9 cellular contexts compared by ENCODE assay signal in genomic region chr10:6114758-6115410, GRCh38. TPM values are rescaled to one million over a fixed set of nuclear protein-coding genes. Genes with fewer than 3 reads are reported as not detected.
DNase-seq lines count a peak whose midpoint lies in the region; ATAC-seq lines count a peak whose summit lies in the region.
"Had no signal": no experiment of that assay in that cellular context is flagged by ENCODE, and none has a peak within 500 bp of the region (broad histone marks: within the 10 kb centered on the region; RNA-seq: fewer than 3 reads in every experiment).

No MANE protein-coding gene starts in this region.

- no peaks in the 10 kb centered on the region for H3K9me3 ChIP-seq in SJSA1 (replicated peaks)

- H3K36me3 ChIP-seq in SJSA1, result peaks cover 65% of the 10 kb centered on the region

- peaks cover 14% of the 10 kb centered on the region for H3K4me1 ChIP-seq in SJSA1 (replicated peaks)

- H3K27ac ChIP-seq in SJSA1, result peak overlapping the region; percentile 22
- H3K27ac ChIP-seq in epithelial cell of prostate, result peak overlapping the region; percentile 0

- DNase-seq in GM04503 (ENCODE audit: low read depth) (peak; percentile 71), SJSA1 (ENCODE audit: low read depth in 1 of 2, low spot score in 2 of 2) (peak in 1 of 2 experiments; percentile 61), epithelial cell of prostate (ENCODE audit: low read depth, low spot score) (no peak), putamen (ENCODE audit: low spot score) (peak; percentile 79), activated gamma-delta T cell (lab: John Stamatoyannopoulos, UW) (no peak)
- DNase-seq in activated CD4-positive, alpha-beta T cell treated with anti-CD3 and anti-CD28 coated beads for 1 hour, result no peak

- H3K4me3 ChIP-seq in SJSA1, result no peak overlapping the region

- ATAC-seq in HG03521 (IDR thresholded peaks at IDR 0.05; ENCODE audit: unreplicated experiment) (no peak), GM21723 (IDR thresholded peaks at IDR 0.05; ENCODE audit: unreplicated experiment) (no peak)

- no peaks in the 10 kb centered on the region for H3K27me3 ChIP-seq in SJSA1 (replicated peaks)

RNA-seq across cellular contexts. Expression of gene RBM17, which starts 26.1 kb away (rescaled TPM):
- 39.7 and 54.1 TPM in 2 replicates for total RNA-seq in SJSA1 (2014; rRNA removed; shearing (Covaris generic))

RNA-seq across cellular contexts. Expression of gene IL2RA, which starts 52.7 kb away (rescaled TPM):
- total RNA-seq in SJSA1 (2014; rRNA removed; shearing (Covaris generic)), result 4.6 TPM in 1 of 2 replicates, not detected in the other
- total RNA-seq: HT1080 had no signal

Comparison
In these comparisons a context has a peak if more than half of its experiments do, and no peak if none do; other contexts are left out.
1. DNase-seq: peak in GM04503 (single experiment) and putamen (single experiment); none in epithelial cell of prostate (single experiment), activated gamma-delta T cell (single experiment) and activated CD4-positive, alpha-beta T cell treated with anti-CD3 and anti-CD28 coated beads for 1 hour (single experiment).